Comparison of ENCODE assay signal across 12 cellular contexts in genomic region chr19:40756502-40757110, GRCh38. TPM values are rescaled to one million over a fixed set of nuclear protein-coding genes. Genes with fewer than 3 reads are reported as not detected.
DNase-seq lines count a peak whose midpoint lies in the region; ATAC-seq, FAIRE-seq and TF ChIP-seq lines count a peak whose summit lies in the region.
"Had no signal": no experiment of that assay in that cellular context is flagged by ENCODE, and none has a peak within 500 bp of the region (broad histone marks: within the 10 kb centered on the region; RNA-seq: fewer than 3 reads in every experiment).

No MANE protein-coding gene starts in this region.

- H3K4me1 Mint-ChIP-seq in T-cell (peaks cover 48 to 61% (median 54%) of the 10 kb centered on the region in 3 donors), neural crest cell (peaks cover 31% of the 10 kb centered on the region)

- in situ Hi-C loops in GM12878 (cut with MboI), result no loop called here

- TF ChIP-seq RAD21 in GM12878 (IDR thresholded peaks at IDR 0.05; ENCODE audit: insufficient read depth, low read depth, low read length), result no peak

- no peak for TF ChIP-seq POLR2A in GM12878 (IDR thresholded peaks at IDR 0.05; ENCODE audit: low read depth, low read length)
- TF ChIP-seq POLR2A in esophagus muscularis mucosa (IDR thresholded peaks at IDR 0.05; ENCODE audit: low read depth), result no peak

- H4K20me1 ChIP-seq in DND-41 (ENCODE audit: insufficient read depth, low read length) (peaks cover 73% of the 10 kb centered on the region), GM12878 (ENCODE audit: control insufficient read depth, insufficient read depth) (peaks cover 14% of the 10 kb centered on the region), hepatocyte (ENCODE audit: insufficient read depth, poor library complexity, severe bottlenecking) (peaks cover 5% of the 10 kb centered on the region)

- ATAC-seq in DND-41 (ENCODE audit: insufficient read depth, low read depth) (no peak), T-cell (replicated peaks in 1 of 4) (peak in 1 of 4 experiments; percentile 58), GM12878 (no peak), HG03139 (IDR thresholded peaks at IDR 0.05; ENCODE audit: unreplicated experiment) (no peak)

- no peak overlapping the region for H2AFZ ChIP-seq in DND-41 (ENCODE audit: low read depth, low read length)
- no peak overlapping the region for H2AFZ ChIP-seq in GM12878 (ENCODE audit: control insufficient read depth, low read depth, low read length)
- H2AFZ ChIP-seq in hepatocyte, result no peak overlapping the region

- 47% methylated on average over 10 of the region's 11 CpGs for WGBS in GM12878 (ENCODE audit: insufficient coverage, insufficient replicate concordance, low lambda C conversion rate, missing lambda C conversion rate)
- WGBS in esophagus muscularis mucosa, result 85% methylated on average over 10 of the region's 11 CpGs
- 89% methylated on average over 10 of the region's 11 CpGs for WGBS in hepatocyte (ENCODE audit: low lambda C conversion rate, missing lambda C conversion rate)

- FAIRE-seq in GM12878 (lab: Jason Lieb, UNC), result no peak
- FAIRE-seq: endothelial cell of umbilical vein had no signal

- TF ChIP-seq CTCF in DND-41 (IDR thresholded peaks at IDR 0.05; ENCODE audit: borderline replicate concordance, extremely low read depth, low read length, poor library complexity, severe bottlenecking) (no peak), GM12878 (IDR thresholded peaks at IDR 0.05 in 2 of 3, conservative IDR thresholded peaks at IDR 0.05 in 1 of 3; ENCODE audit: control insufficient read depth in 2 of 3, extremely low read depth in 1 of 3, insufficient read depth in 1 of 3, low read depth in 3 of 3, low read length in 3 of 3) (no peak), neural crest cell (conservative IDR thresholded peaks at IDR 0.05) (no peak), esophagus muscularis mucosa (IDR thresholded peaks at IDR 0.05) (no peak), hepatocyte (IDR thresholded peaks at IDR 0.05; ENCODE audit: poor library complexity) (no peak)

- H3K27me3 Mint-ChIP-seq in T-cell (no peaks in the 10 kb centered on the region), neural crest cell (ENCODE audit: low read depth) (no peaks in the 10 kb centered on the region)

- DNase-seq in DND-41 (no peak), T-cell (peak in 2 of 34 experiments; percentile 12 to 21), GM12878 (ENCODE audit: low read depth, low spot score) (no peak), neural crest cell (ENCODE audit: low read depth, low spot score) (no peak), esophagus muscularis mucosa (ENCODE audit: extremely low spot score) (no peak), hepatocyte (ENCODE audit: low spot score) (no peak), COLO829 (ENCODE audit: low spot score) (no peak)
- DNase-seq: NCI-H526 had no signal

- H3K4me1 ChIP-seq in DND-41 (ENCODE audit: insufficient read depth, low read length), result peaks cover 43% of the 10 kb centered on the region
- H3K4me1 ChIP-seq in GM12878 (ENCODE audit: control insufficient read depth, insufficient read depth, low read length), result peaks cover 19% of the 10 kb centered on the region
- H3K4me1 ChIP-seq in esophagus muscularis mucosa, result peaks cover 33 to 55% (median 53%) of the 10 kb centered on the region in 4 donors
- H3K4me1 ChIP-seq in hepatocyte (ENCODE audit: insufficient read depth), result peaks cover 30% of the 10 kb centered on the region

- RAD21 ChIA-PET in GM12878 (lab: Charles Lee; ENCODE audit: unreplicated experiment), result interaction anchor here (2.0 to 16.3 kb wide), 3 partner anchors 20 to 93 kb away, joined by 8 to 291 read pairs (median 10); partner anchors contain the start of genes MIA and RAB4B

- H3K79me2 ChIP-seq in DND-41 (ENCODE audit: insufficient read depth, low read length) (peaks cover 88% of the 10 kb centered on the region), GM12878 (ENCODE audit: control insufficient read depth, insufficient read depth, low read length) (peaks cover 68% of the 10 kb centered on the region), hepatocyte (peaks cover 73% of the 10 kb centered on the region)

- H3K27me3 ChIP-seq in DND-41 (ENCODE audit: insufficient read depth, low read length, poor library complexity), result no peaks in the 10 kb centered on the region
- H3K27me3 ChIP-seq in GM12878 (replicated peaks in 1 of 2; ENCODE audit: control insufficient read depth in 2 of 2, insufficient read depth in 2 of 2, low read length in 1 of 2), result no peaks in the 10 kb centered on the region
- H3K27me3 ChIP-seq in esophagus muscularis mucosa, result no peaks in the 10 kb centered on the region
- no peaks in the 10 kb centered on the region for H3K27me3 ChIP-seq in hepatocyte

- H3K9ac ChIP-seq in DND-41 (ENCODE audit: low read depth, low read length) (no peak overlapping the region), GM12878 (ENCODE audit: control insufficient read depth, insufficient read depth, low read length) (no peak overlapping the region)
- H3K9ac ChIP-seq: KMS-11 had no signal

- H3K4me3 ChIP-seq in DND-41 (ENCODE audit: low read depth in 1 of 2, low read length in 2 of 2) (no peak overlapping the region), GM12878 (peak overlapping the region; percentile 22), esophagus muscularis mucosa (no peak overlapping the region), hepatocyte (no peak overlapping the region)

- H3K9me2 ChIP-seq in hepatocyte (replicated peaks; ENCODE audit: insufficient read depth), result no peaks in the 10 kb centered on the region

- H3K36me3 ChIP-seq in DND-41 (ENCODE audit: insufficient read depth, low read length) (peaks cover 79% of the 10 kb centered on the region), GM12878 (ENCODE audit: control insufficient read depth in 2 of 2, insufficient read depth in 2 of 2, low read length in 1 of 2) (peaks cover 21 to 44% of the 10 kb centered on the region in 2 experiments), esophagus muscularis mucosa (peaks cover 41 to 76% (median 61%) of the 10 kb centered on the region in 4 donors), hepatocyte (replicated peaks; ENCODE audit: insufficient read depth, low read depth) (no peaks in the 10 kb centered on the region)

- BruUV-seq in GM12878 (replicated peaks; lab: Mats Ljungman, UMichigan), result no TSS peak

- H3K27ac ChIP-seq in DND-41 (ENCODE audit: low read length) (no peak overlapping the region), GM12878 (ENCODE audit: control insufficient read depth, insufficient read depth) (no peak overlapping the region), esophagus muscularis mucosa (replicated peaks in 1 of 4) (no peak overlapping the region), hepatocyte (no peak overlapping the region)
- H3K27ac ChIP-seq: KMS-11 had no signal

- SMC1A ChIA-PET in GM12878 (lab: Charles Lee; ENCODE audit: uncharacterized antibody, unreplicated experiment), result interaction anchor here (0.6 to 13.2 kb wide), 4 partner anchors 17 to 468 kb away, joined by 3 to 256 read pairs (median 3); partner anchors contain the start of genes MIA and RAB4B

- no peaks in the 10 kb centered on the region for H3K9me3 Mint-ChIP-seq in T-cell
- H3K9me3 Mint-ChIP-seq in neural crest cell, result no peaks in the 10 kb centered on the region

- CTCF ChIA-PET in T-cell (lab: Charles Lee), result interaction anchor here in 1 of 2 donors (3.0 kb wide), 1 partner anchor 21 kb away, joined by 9 read pairs; the partner anchor contains the start of gene RAB4B
- CTCF ChIA-PET in GM12878 (lab: Yijun Ruan, JAX), result interaction anchor here (2.1 to 9.0 kb wide), 2 partner anchors 14 to 21 kb away, joined by 8 to 72 read pairs; partner anchors contain the start of gene RAB4B

- TF ChIP-seq EP300 in GM12878 (IDR thresholded peaks at IDR 0.05; ENCODE audit: borderline replicate concordance in 1 of 2, control insufficient read depth in 1 of 2, low read depth in 2 of 2, low read length in 2 of 2) (no peak), esophagus muscularis mucosa (IDR thresholded peaks at IDR 0.05) (no peak)

- H3K4me3 Mint-ChIP-seq in T-cell (peak overlapping the region in 2 of 3 donors; percentile 39 to 91), neural crest cell (peak overlapping the region; percentile 77)

- H3K27ac Mint-ChIP-seq in T-cell (peak overlapping the region; percentile 49 to 50), neural crest cell (ENCODE audit: unreplicated experiment) (no peak overlapping the region)

- H3K4me2 ChIP-seq in DND-41 (ENCODE audit: insufficient read depth, low read length) (peak overlapping the region; percentile 63; the same call in 1 of the 2 replicates), GM12878 (ENCODE audit: control insufficient read depth, insufficient read depth) (peak overlapping the region; percentile 95), hepatocyte (no peak overlapping the region)
- H3K4me2 ChIP-seq: KMS-11 had no signal

- H3K9me3 ChIP-seq in DND-41 (ENCODE audit: insufficient read depth, low read length, severe bottlenecking) (no peaks in the 10 kb centered on the region), GM12878 (replicated peaks; ENCODE audit: control insufficient read depth, insufficient read depth, low read length) (no peaks in the 10 kb centered on the region), esophagus muscularis mucosa (no peaks in the 10 kb centered on the region), hepatocyte (ENCODE audit: low read depth) (no peaks in the 10 kb centered on the region)

- peaks cover 50% of the 10 kb centered on the region for H3K36me3 Mint-ChIP-seq in T-cell
- H3K36me3 Mint-ChIP-seq in neural crest cell (ENCODE audit: low read depth), result peaks cover 34% of the 10 kb centered on the region

- POLR2A ChIA-PET in T-cell (lab: Charles Lee) (interaction anchor here in 1 of 2 donors (0.7 kb wide), 1 partner anchor 582 kb away, joined by 5 read pairs; no protein-coding TSS in a partner anchor), GM12878 (lab: Charles Lee) (interaction anchor here (0.6 to 9.5 kb wide), 7 partner anchors 15 to 134 kb away, joined by 3 to 331 read pairs (median 4); partner anchors contain the start of genes COQ8B, EGLN2, ITPKC and MIA)

- intact Hi-C loops in GM12878 (cut with micrococcal nuclease; ENCODE audit: unreplicated experiment) (no loop called here), esophagus muscularis mucosa (cut with DNase I) (no loop called here)

RNA-seq across cellular contexts. Expression of gene SNRPA, which starts 5.6 kb away (rescaled TPM):
- 100 to 1,000 TPM in 1 of 5 donors, 10 to 100 TPM in 4; 65.2 to 101 (median 79.1) TPM for total RNA-seq in T-cell
- total RNA-seq in GM12878 (2013; cell fraction: nucleolus; rRNA removed), result 37.6 and 39.8 TPM in 2 replicates
- 260 and 299 TPM in 2 replicates for total RNA-seq in GM12878 (2014; rRNA removed)
- 130 and 137 TPM in 2 replicates for total RNA-seq in GM12878 (2014; rRNA removed; fragmentation: Illumina TruSeq; extraction: Trizol)
- total RNA-seq in GM12878 (2021), result 186 and 196 TPM in 2 replicates
- 42.1 TPM for polyA plus RNA-seq in GM12878 (2011; ENCODE audit: low read depth)
- 115 and 219 TPM in 2 replicates for polyA plus RNA-seq in GM12878 (2011; rRNA removed)
- polyA plus RNA-seq in GM12878 (2011; cell fraction: cytosol; rRNA removed), result 158 and 310 TPM in 2 replicates
- polyA plus RNA-seq in GM12878 (2011; cell fraction: nucleus; rRNA removed), result 351 and 467 TPM in 2 replicates
- polyA plus RNA-seq in GM12878 (2012), result 117 and 145 TPM in 2 replicates
- 164 and 166 TPM in 2 replicates for polyA plus RNA-seq in GM12878 (2014; fragmentation: Illumina TruSeq; extraction: Trizol)
- 10 to 100 TPM; 14.8 to 32.8 TPM for polyA plus RNA-seq in GM12878 (2014; fragmentation: Nextera tagmentation; extraction: Ambion mirVana)
- polyA plus RNA-seq in GM12878 (2014; rRNA removed), result 297 and 367 TPM in 2 replicates
- polyA plus RNA-seq in GM12878 (2016; fragmentation: Nextera tagmentation; extraction: Ambion mirVana), result 100 to 1,000 TPM; 241 to 257 TPM
- 181 and 241 TPM in 2 replicates for polyA minus RNA-seq in GM12878 (2011; rRNA and poly(A)+ RNA removed)
- polyA minus RNA-seq in GM12878 (2011; cell fraction: cytosol; rRNA and poly(A)+ RNA removed), result 81.0 and 81.1 TPM in 2 replicates
- polyA minus RNA-seq in GM12878 (2011; cell fraction: nucleus; rRNA and poly(A)+ RNA removed), result 63.2 and 95.8 TPM in 2 replicates
- total RNA-seq in neural crest cell, result 213 and 214 TPM in 2 replicates
- 10 to 100 TPM; 47.3 to 69.1 (median 57.6) TPM for total RNA-seq in esophagus muscularis mucosa
- total RNA-seq in hepatocyte, result 25.1 and 33.2 TPM in 2 replicates
- polyA plus RNA-seq in hepatocyte, result 86.9 and 95.0 TPM in 2 replicates

RNA-seq across cellular contexts. Expression of gene ACTMAP, which starts 6.3 kb away (rescaled TPM):
- total RNA-seq in T-cell, result 1 to 10 TPM; 4.7 to 8.3 (median 6.8) TPM
- 5.8 and 6.1 TPM in 2 replicates for total RNA-seq in GM12878 (2013; cell fraction: nucleolus; rRNA removed)
- total RNA-seq in GM12878 (2014; rRNA removed), result 2.9 and 5.4 TPM in 2 replicates
- total RNA-seq in GM12878 (2014; rRNA removed; fragmentation: Illumina TruSeq; extraction: Trizol), result 2.3 and 3.0 TPM in 2 replicates
- 22.9 and 26.2 TPM in 2 replicates for total RNA-seq in GM12878 (2021)
- polyA plus RNA-seq in GM12878 (2011; ENCODE audit: low read depth), result 8.6 TPM
- polyA plus RNA-seq in GM12878 (2011; rRNA removed), result 4.0 and 10.0 TPM in 2 replicates
- polyA plus RNA-seq in GM12878 (2011; cell fraction: cytosol; rRNA removed), result 14.0 and 17.0 TPM in 2 replicates
- 39.1 and 41.7 TPM in 2 replicates for polyA plus RNA-seq in GM12878 (2011; cell fraction: nucleus; rRNA removed)
- polyA plus RNA-seq in GM12878 (2012), result 18.6 and 20.0 TPM in 2 replicates
- 15.5 and 15.7 TPM in 2 replicates for polyA plus RNA-seq in GM12878 (2014; fragmentation: Illumina TruSeq; extraction: Trizol)
- 1 to 10 TPM; 4.7 to 8.2 TPM for polyA plus RNA-seq in GM12878 (2014; fragmentation: Nextera tagmentation; extraction: Ambion mirVana)
- 12.2 and 13.3 TPM in 2 replicates for polyA plus RNA-seq in GM12878 (2014; rRNA removed)
- polyA plus RNA-seq in GM12878 (2016; fragmentation: Nextera tagmentation; extraction: Ambion mirVana), result 10 to 100 TPM; 16.1 to 20.8 TPM
- 7.2 and 10.9 TPM in 2 replicates for polyA minus RNA-seq in GM12878 (2011; rRNA and poly(A)+ RNA removed)
- polyA minus RNA-seq in GM12878 (2011; cell fraction: cytosol; rRNA and poly(A)+ RNA removed), result 11.7 and 13.5 TPM in 2 replicates
- polyA minus RNA-seq in GM12878 (2011; cell fraction: nucleus; rRNA and poly(A)+ RNA removed), result 4.5 and 7.3 TPM in 2 replicates
- total RNA-seq in neural crest cell, result 22.7 and 25.1 TPM in 2 replicates
- total RNA-seq in esophagus muscularis mucosa, result 1 to 10 TPM; 1.7 to 4.6 (median 3.7) TPM
- total RNA-seq in hepatocyte, result 3.2 and 3.8 TPM in 2 replicates
- polyA plus RNA-seq in hepatocyte, result 14.8 and 19.1 TPM in 2 replicates
- polyA plus RNA-seq: neural cell had no signal

RNA-seq across cellular contexts. Expression of gene MIA, which starts 18.7 kb away (rescaled TPM):
- total RNA-seq in T-cell, result 1 to 10 TPM in 4 of 5 donors, not detected in 1; 1.5 to 5.2 (median 4.1) TPM
- total RNA-seq in GM12878 (2013; cell fraction: nucleolus; rRNA removed), result 2.6 and 3.0 TPM in 2 replicates
- 0.33 and 0.40 TPM in 2 replicates for total RNA-seq in GM12878 (2014; rRNA removed)
- not detected in 2 replicates for total RNA-seq in GM12878 (2014; rRNA removed; fragmentation: Illumina TruSeq; extraction: Trizol)
- total RNA-seq in GM12878 (2021), result 0.92 TPM in 1 of 2 replicates, not detected in the other
- polyA plus RNA-seq in GM12878 (2011; ENCODE audit: low read depth), result not detected
- 0.16 and 0.39 TPM in 2 replicates for polyA plus RNA-seq in GM12878 (2011; rRNA removed)
- polyA plus RNA-seq in GM12878 (2011; cell fraction: cytosol; rRNA removed), result 0.52 TPM in 1 of 2 replicates, not detected in the other
- polyA plus RNA-seq in GM12878 (2011; cell fraction: nucleus; rRNA removed), result 0.63 and 1.2 TPM in 2 replicates
- 0.49 and 0.74 TPM in 2 replicates for polyA plus RNA-seq in GM12878 (2012)
- not detected in 2 replicates for polyA plus RNA-seq in GM12878 (2014; fragmentation: Illumina TruSeq; extraction: Trizol)
- 1 to 10 TPM; 1.4 to 1.6 TPM for polyA plus RNA-seq in GM12878 (2014; fragmentation: Nextera tagmentation; extraction: Ambion mirVana)
- 0.36 TPM in 1 of 2 replicates, not detected in the other for polyA plus RNA-seq in GM12878 (2014; rRNA removed)
- polyA plus RNA-seq in GM12878 (2016; fragmentation: Nextera tagmentation; extraction: Ambion mirVana), result 1 to 10 TPM; 1.6 to 2.7 TPM
- not detected in 2 replicates for polyA minus RNA-seq in GM12878 (2011; rRNA and poly(A)+ RNA removed)
- not detected in 2 replicates for polyA minus RNA-seq in GM12878 (2011; cell fraction: cytosol; rRNA and poly(A)+ RNA removed)
- polyA minus RNA-seq in GM12878 (2011; cell fraction: nucleus; rRNA and poly(A)+ RNA removed), result 0.97 TPM in 1 of 2 replicates, not detected in the other
- 6.9 and 9.9 TPM in 2 replicates for total RNA-seq in neural crest cell
- 1 to 10 TPM; 2.1 to 4.1 (median 2.7) TPM for total RNA-seq in esophagus muscularis mucosa
- 0.88 TPM in 1 of 2 replicates, not detected in the other for total RNA-seq in hepatocyte
- 0.86 and 2.0 TPM in 2 replicates for polyA plus RNA-seq in hepatocyte
- total RNA-seq: endothelial cell of umbilical vein had no signal

RNA-seq across cellular contexts. Expression of gene RAB4B, which starts 21.4 kb away (rescaled TPM):
- 10 to 100 TPM; 42.4 to 77.9 (median 63.2) TPM for total RNA-seq in T-cell
- total RNA-seq in GM12878 (2013; cell fraction: nucleolus; rRNA removed), result 5.2 and 5.7 TPM in 2 replicates
- total RNA-seq in GM12878 (2014; rRNA removed), result 27.8 and 30.4 TPM in 2 replicates
- 9.8 and 11.5 TPM in 2 replicates for total RNA-seq in GM12878 (2014; rRNA removed; fragmentation: Illumina TruSeq; extraction: Trizol)
- 32.9 and 38.2 TPM in 2 replicates for total RNA-seq in GM12878 (2021)
- 11.8 TPM for polyA plus RNA-seq in GM12878 (2011; ENCODE audit: low read depth)
- 14.9 and 25.1 TPM in 2 replicates for polyA plus RNA-seq in GM12878 (2011; rRNA removed)
- 40.3 and 56.5 TPM in 2 replicates for polyA plus RNA-seq in GM12878 (2011; cell fraction: cytosol; rRNA removed)
- polyA plus RNA-seq in GM12878 (2011; cell fraction: nucleus; rRNA removed), result 38.3 and 42.5 TPM in 2 replicates
- polyA plus RNA-seq in GM12878 (2012), result 26.6 and 31.5 TPM in 2 replicates
- 3.5 and 13.7 TPM in 2 replicates for polyA plus RNA-seq in GM12878 (2014; fragmentation: Illumina TruSeq; extraction: Trizol)
- 1 to 10 TPM in 1 of 2 experiments, under 1 TPM in 1; 0.60 to 3.2 TPM for polyA plus RNA-seq in GM12878 (2014; fragmentation: Nextera tagmentation; extraction: Ambion mirVana)
- 43.1 and 51.5 TPM in 2 replicates for polyA plus RNA-seq in GM12878 (2014; rRNA removed)
- 10 to 100 TPM; 47.9 to 50.0 TPM for polyA plus RNA-seq in GM12878 (2016; fragmentation: Nextera tagmentation; extraction: Ambion mirVana)
- polyA minus RNA-seq in GM12878 (2011; rRNA and poly(A)+ RNA removed), result 10.3 and 16.6 TPM in 2 replicates
- 3.3 and 6.8 TPM in 2 replicates for polyA minus RNA-seq in GM12878 (2011; cell fraction: cytosol; rRNA and poly(A)+ RNA removed)
- polyA minus RNA-seq in GM12878 (2011; cell fraction: nucleus; rRNA and poly(A)+ RNA removed), result 4.6 and 5.7 TPM in 2 replicates
- 14.1 and 15.2 TPM in 2 replicates for total RNA-seq in neural crest cell
- total RNA-seq in esophagus muscularis mucosa, result 10 to 100 TPM; 22.9 to 26.6 (median 23.2) TPM
- 20.2 and 29.1 TPM in 2 replicates for total RNA-seq in hepatocyte
- polyA plus RNA-seq in hepatocyte, result 49.3 and 60.8 TPM in 2 replicates

RNA-seq across cellular contexts. Expression of gene ITPKC, which starts 39.7 kb away (rescaled TPM):
- total RNA-seq in T-cell (10 to 100 TPM in 1 of 5 donors, 1 to 10 TPM in 4; 5.9 to 11.8 (median 9.3) TPM), GM12878 (2014; rRNA removed) (4.7 and 5.3 TPM in 2 replicates), GM12878 (2014; rRNA removed; fragmentation: Illumina TruSeq; extraction: Trizol) (3.5 and 3.9 TPM in 2 replicates), GM12878 (2021) (6.3 and 6.5 TPM in 2 replicates), neural crest cell (12.8 and 13.9 TPM in 2 replicates), esophagus muscularis mucosa (100 to 1,000 TPM in 1 of 4 donors, 10 to 100 TPM in 3; 28.7 to 123 (median 33.3) TPM), hepatocyte (52.3 and 52.9 TPM in 2 replicates)
- 11.3 and 11.4 TPM in 2 replicates for total RNA-seq in GM12878 (2013; cell fraction: nucleolus; rRNA removed)
- 1.8 TPM for polyA plus RNA-seq in GM12878 (2011; ENCODE audit: low read depth)
- polyA plus RNA-seq in GM12878 (2011; rRNA removed) (3.7 and 6.4 TPM in 2 replicates), GM12878 (2014; fragmentation: Illumina TruSeq; extraction: Trizol) (1.7 and 3.3 TPM in 2 replicates), GM12878 (2014; fragmentation: Nextera tagmentation; extraction: Ambion mirVana) (under 1 TPM; 0.03 to 0.26 TPM), GM12878 (2014; rRNA removed) (6.0 and 7.6 TPM in 2 replicates), GM12878 (2016; fragmentation: Nextera tagmentation; extraction: Ambion mirVana) (1 to 10 TPM; 1.3 to 3.5 TPM), hepatocyte (67.6 and 75.8 TPM in 2 replicates)
- polyA plus RNA-seq in GM12878 (2011; cell fraction: cytosol; rRNA removed), result 7.6 and 8.9 TPM in 2 replicates
- polyA plus RNA-seq in GM12878 (2011; cell fraction: nucleus; rRNA removed), result 9.1 and 9.6 TPM in 2 replicates
- 2.7 and 5.2 TPM in 2 replicates for polyA plus RNA-seq in GM12878 (2012)
- 7.5 and 13.9 TPM in 2 replicates for polyA minus RNA-seq in GM12878 (2011; rRNA and poly(A)+ RNA removed)
- 3.3 and 4.1 TPM in 2 replicates for polyA minus RNA-seq in GM12878 (2011; cell fraction: cytosol; rRNA and poly(A)+ RNA removed)
- polyA minus RNA-seq in GM12878 (2011; cell fraction: nucleus; rRNA and poly(A)+ RNA removed), result 4.6 and 7.2 TPM in 2 replicates
